ENCODE assay signal across 8 cellular contexts in genomic region chr4:47839259-47839658, GRCh38. TPM values are rescaled to one million over a fixed set of nuclear protein-coding genes. Genes with fewer than 3 reads are reported as not detected.
A peak's percentile ranks its signal among the peaks of the same experiment; 100 is the strongest.
DNase-seq lines count a peak whose midpoint lies in the region; ATAC-seq, FAIRE-seq and TF ChIP-seq lines count a peak whose summit lies in the region.

No MANE protein-coding gene starts in this region.

- H3K27ac Mint-ChIP-seq in CD4-positive, alpha-beta memory T cell, result peak overlapping the region in 6 of 7 donors; percentile 61 to 82 (median 70)

- peak overlapping the region in 7 of 8 donors; percentile 5 to 93 (median 41) for H3K4me3 Mint-ChIP-seq in CD4-positive, alpha-beta memory T cell

- no peak for FAIRE-seq in pancreas (lab: Jason Lieb, UNC)

- peak in 3 of 4 experiments; percentile 23 to 36 (median 25) for TF ChIP-seq CTCF in gastroesophageal sphincter (IDR thresholded peaks at IDR 0.05)
- TF ChIP-seq CTCF in pancreas (IDR thresholded peaks at IDR 0.05), result no peak

- peaks cover 14 to 47% (median 20%) of the 10 kb centered on the region in 4 donors for H3K4me1 Mint-ChIP-seq in CD4-positive, alpha-beta memory T cell

- no peak for TF ChIP-seq EP300 in gastroesophageal sphincter (IDR thresholded peaks at IDR 0.05)

- peak overlapping the region; percentile 39 for H3K27ac ChIP-seq in CD4-positive, alpha-beta memory T cell (ENCODE audit: low read depth, low read length)
- H3K27ac ChIP-seq in gastroesophageal sphincter (no peak overlapping the region), pancreas (no peak overlapping the region)

- peaks cover 7 to 9% of the 10 kb centered on the region in 2 donors for H3K36me3 Mint-ChIP-seq in CD4-positive, alpha-beta memory T cell

- POLR2A ChIA-PET in CD4-positive, alpha-beta memory T cell (lab: Charles Lee; ENCODE audit: partially characterized antibody), result interaction anchor here (1.0 kb wide), 1 partner anchor 75 kb away, joined by 5 read pairs; the partner anchor contains the start of gene NFXL1

- peaks cover 25% of the 10 kb centered on the region for H3K4me1 ChIP-seq in CD4-positive, alpha-beta memory T cell (ENCODE audit: insufficient read depth, low read length)
- H3K4me1 ChIP-seq in gastroesophageal sphincter, result peaks cover 0 to 35% (median 19%) of the 10 kb centered on the region in 3 donors
- H3K4me1 ChIP-seq in pancreas, result peaks cover 0 to 7% (median 5%) of the 10 kb centered on the region in 3 donors

- H3K36me3 ChIP-seq in CD4-positive, alpha-beta memory T cell (ENCODE audit: insufficient read depth, low read length), result no peaks in the 10 kb centered on the region
- peaks cover 0 to 6% of the 10 kb centered on the region in 2 donors for H3K36me3 ChIP-seq in gastroesophageal sphincter
- H3K36me3 ChIP-seq in pancreas, result no peaks in the 10 kb centered on the region

- peak; percentile 34 to 60 (median 39) for DNase-seq in CD4-positive, alpha-beta memory T cell
- DNase-seq in T-helper 2 cell (peak in 4 of 5 experiments; percentile 9 to 78 (median 24)), DMS153 (lab: John Stamatoyannopoulos, UW) (no peak), pancreas (no peak)
- DNase-seq in stimulated activated CD8-positive, alpha-beta memory T cell treated with anti-CD3 and anti-CD28 coated beads, Interleukin-4, amount 100 ng/mL, for 48 hours, result peak; percentile 72

- H3K27me3 ChIP-seq in CD4-positive, alpha-beta memory T cell (ENCODE audit: insufficient read depth, low read length), result no peaks in the 10 kb centered on the region
- no peaks in the 10 kb centered on the region for H3K27me3 ChIP-seq in gastroesophageal sphincter
- no peaks in the 10 kb centered on the region for H3K27me3 ChIP-seq in pancreas

- no peaks in the 10 kb centered on the region for H3K27me3 Mint-ChIP-seq in CD4-positive, alpha-beta memory T cell

- H3K9me3 Mint-ChIP-seq in CD4-positive, alpha-beta memory T cell, result peaks cover 0 to 3% (median 0%) of the 10 kb centered on the region in 8 donors

- ATAC-seq in GM18873 (IDR thresholded peaks at IDR 0.05; ENCODE audit: low FRiP score, unreplicated experiment) (peak; percentile 55), HG03045 (IDR thresholded peaks at IDR 0.05; ENCODE audit: unreplicated experiment) (peak; percentile 55), gastroesophageal sphincter (no peak), pancreas (no peak)

- no peak for TF ChIP-seq POLR2A in gastroesophageal sphincter (IDR thresholded peaks at IDR 0.05)

- no peak overlapping the region for H3K4me3 ChIP-seq in CD4-positive, alpha-beta memory T cell (ENCODE audit: low read length in 2 of 2)
- H3K4me3 ChIP-seq in gastroesophageal sphincter (no peak overlapping the region), pancreas (no peak overlapping the region)

- CTCF ChIA-PET in CD4-positive, alpha-beta memory T cell (lab: Charles Lee; ENCODE audit: partially characterized antibody), result interaction anchor here (0.7 to 5.8 kb wide), 12 partner anchors 8 to 173 kb away, joined by 3 to 53 read pairs (median 4); no protein-coding TSS in a partner anchor

- intact Hi-C loops in CD4-positive, alpha-beta memory T cell (cut with micrococcal nuclease), result loop anchor here (1.0 to 2.0 kb wide), 3 partner anchors 94 to 153 kb away; no protein-coding TSS in a partner anchor
- intact Hi-C loops in pancreas (cut with DNase I), result loop anchor here in 2 of 3 donors (10.0 kb wide), 3 partner anchors 134 to 164 kb away; no protein-coding TSS in a partner anchor

- WGBS in gastroesophageal sphincter (ENCODE audit: low coverage in 1 of 2), 2 donors, result 21 to 71% methylated on average over 5 of the region's 5 CpGs
- WGBS in pancreas, 2 donors, result 71 to 81% methylated on average over 5 of the region's 5 CpGs

- no peaks in the 10 kb centered on the region for H3K9me3 ChIP-seq in CD4-positive, alpha-beta memory T cell (ENCODE audit: control insufficient read depth in 1 of 2, low read length in 2 of 2)
- no peaks in the 10 kb centered on the region for H3K9me3 ChIP-seq in gastroesophageal sphincter
- H3K9me3 ChIP-seq in pancreas, result no peaks in the 10 kb centered on the region

RNA-seq across cellular contexts. Expression of gene CORIN, which starts 1.4 kb away (rescaled TPM):
- total RNA-seq in CD4-positive, alpha-beta memory T cell, result 1 to 10 TPM in 1 of 2 experiments, under 1 TPM in 1; 0.36 to 1.1 TPM
- under 1 TPM in 1 of 2 donors, not detected in 1; 0.30 TPM for polyA plus RNA-seq in CD4-positive, alpha-beta memory T cell
- total RNA-seq in gastroesophageal sphincter, result 1 to 10 TPM in 3 of 4 donors, under 1 TPM in 1; 0.47 to 3.3 (median 2.2) TPM
- total RNA-seq in pancreas, result 1 to 10 TPM in 1 of 6 donors, under 1 TPM in 5; 0.12 to 1.1 (median 0.34) TPM
- polyA plus RNA-seq in pancreas, result under 1 TPM in 1 of 2 donors, not detected in 1; 0.05 TPM

Comparison
In these comparisons a context has a peak if more than half of its experiments do, and no peak if none do; other contexts are left out.
1. DNase-seq: peak in CD4-positive, alpha-beta memory T cell (5 of 5), T-helper 2 cell (4 of 5) and stimulated activated CD8-positive, alpha-beta memory T cell treated with anti-CD3 and anti-CD28 coated beads, Interleukin-4, amount 100 ng/mL, for 48 hours (single experiment); none in DMS153 (single experiment) and pancreas (0 of 6).
2. ATAC-seq: peak in GM18873 (single experiment) and HG03045 (single experiment); none in gastroesophageal sphincter (single experiment) and pancreas (0 of 4).
3. CTCF ChIP-seq: peak in gastroesophageal sphincter (3 of 4); none in pancreas (0 of 4).